1 cellular context compared by ENCODE assay signal in the genomic region with DNA sequence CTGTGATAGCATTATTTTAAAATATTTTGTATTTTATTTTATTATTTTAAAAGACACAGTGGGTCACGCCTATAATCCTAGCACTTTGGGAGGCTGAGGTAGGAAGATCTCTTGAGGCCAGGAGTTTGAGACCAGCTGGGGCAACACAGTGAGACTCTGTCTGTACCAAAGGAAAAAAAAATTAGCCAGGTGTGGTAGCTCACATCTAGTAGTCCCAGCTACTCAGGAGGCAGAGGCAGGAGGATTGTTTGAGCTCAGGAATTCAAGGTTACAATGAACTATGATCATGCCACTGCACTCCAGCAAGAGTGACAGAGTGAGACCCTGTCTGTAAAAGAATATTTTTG.
TF ChIP-seq lines count a peak whose summit lies in the region.

No MANE protein-coding gene starts in this region.

TF ChIP-seq in H1, 55 proteins besides CTCF, POLR2A, EP300 and RAD21:
- TF ChIP-seq CTBP2 (IDR thresholded peaks at IDR 0.05; ENCODE audit: borderline replicate concordance, insufficient read depth, insufficient read length, low read length): no peak
- no peak for TF ChIP-seq POLR2AphosphoS5 (IDR thresholded peaks at IDR 0.05; ENCODE audit: low read depth, low read length)
- TF ChIP-seq GTF2F1 (IDR thresholded peaks at IDR 0.05; ENCODE audit: borderline replicate concordance, low read depth, low read length): no peak
- TF ChIP-seq TBP (IDR thresholded peaks at IDR 0.05; ENCODE audit: low read depth, low read length): no peak
- no peak for TF ChIP-seq GABPA (IDR thresholded peaks at IDR 0.05; ENCODE audit: borderline replicate concordance, insufficient read depth, low read length)
- no peak for TF ChIP-seq SIRT6 (IDR thresholded peaks at IDR 0.05; ENCODE audit: low read length)
- no peak for TF ChIP-seq TAF1 (IDR thresholded peaks at IDR 0.05; ENCODE audit: low read depth, low read length)
- no peak for TF ChIP-seq CBX5 (IDR thresholded peaks at IDR 0.05; ENCODE audit: low read depth, low read length)
- TF ChIP-seq CHD2 (IDR thresholded peaks at IDR 0.05; ENCODE audit: low read length): no peak
- TF ChIP-seq HDAC2 (IDR thresholded peaks at IDR 0.05; ENCODE audit: borderline replicate concordance in 1 of 2, low read depth in 2 of 2, low read length in 2 of 2): no peak
- no peak for TF ChIP-seq BACH1 (IDR thresholded peaks at IDR 0.05; ENCODE audit: low read length)
- no peak for TF ChIP-seq ZNF274 (IDR thresholded peaks at IDR 0.05; ENCODE audit: borderline replicate concordance, extremely low read depth, low read length)
- TF ChIP-seq, protein P1, sequence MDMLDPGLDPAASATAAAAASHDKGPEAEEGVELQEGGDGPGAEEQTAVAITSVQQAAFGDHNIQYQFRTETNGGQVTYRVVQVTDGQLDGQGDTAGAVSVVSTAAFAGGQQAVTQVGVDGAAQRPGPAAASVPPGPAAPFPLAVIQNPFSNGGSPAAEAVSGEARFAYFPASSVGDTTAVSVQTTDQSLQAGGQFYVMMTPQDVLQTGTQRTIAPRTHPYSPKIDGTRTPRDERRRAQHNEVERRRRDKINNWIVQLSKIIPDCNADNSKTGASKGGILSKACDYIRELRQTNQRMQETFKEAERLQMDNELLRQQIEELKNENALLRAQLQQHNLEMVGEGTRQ (IDR thresholded peaks at IDR 0.05; ENCODE audit: low read length): no peak
